ENCODE assay signal across 8 cellular contexts in the genomic region with DNA sequence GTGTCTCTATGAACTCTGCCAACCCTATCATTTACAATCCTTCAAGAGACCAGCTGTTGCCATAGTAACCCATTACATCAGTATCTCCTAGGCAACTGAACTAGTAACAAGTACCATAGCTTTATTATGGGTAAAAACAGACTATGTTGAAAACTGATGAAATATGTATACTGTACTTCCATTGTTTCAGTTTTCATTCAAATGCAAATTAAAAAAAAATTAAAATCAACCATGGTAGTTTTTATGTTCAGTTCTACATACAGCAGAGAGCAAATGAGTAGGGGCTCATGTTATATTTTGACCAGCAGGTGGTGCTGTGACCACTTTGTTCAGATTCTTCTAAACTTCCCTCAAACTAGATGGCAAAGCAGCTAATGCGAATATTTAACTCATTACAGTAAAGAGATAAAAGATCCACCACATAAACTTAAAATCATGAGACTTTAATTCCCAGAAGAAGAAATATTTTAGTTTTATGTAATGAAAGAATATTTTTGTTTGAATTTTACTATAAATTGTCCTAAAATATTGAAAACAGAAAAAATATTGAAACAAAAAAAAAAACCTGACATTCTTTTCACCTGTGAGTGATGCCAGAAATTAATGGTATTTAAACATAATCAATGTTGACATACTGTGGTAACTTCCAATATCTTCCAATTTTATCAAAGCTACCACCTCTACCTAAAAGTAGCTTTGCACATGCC.
DNase-seq lines count a peak whose midpoint lies in the region; ATAC-seq and TF ChIP-seq lines count a peak whose summit lies in the region.

No MANE protein-coding gene starts in this region.

- peaks cover 0 to 1% (median 0%) of the 10 kb centered on the region in 8 donors for H3K9me3 Mint-ChIP-seq in CD4-positive, alpha-beta memory T cell
- H3K9me3 Mint-ChIP-seq in IgD-negative memory B cell: no peaks in the 10 kb centered on the region

- POLR2A ChIA-PET in CD4-positive, alpha-beta memory T cell (lab: Charles Lee; ENCODE audit: partially characterized antibody): no interaction called here

- peak; percentile 74 for TF ChIP-seq CTCF in OCI-LY3 (IDR thresholded peaks at IDR 0.05; ENCODE audit: low read depth, low read length)
- peak; percentile 69 for TF ChIP-seq CTCF in fibroblast of mammary gland (conservative IDR thresholded peaks at IDR 0.05; ENCODE audit: control insufficient read depth, insufficient read depth, low read depth, low read length)
- peak; percentile 82 for TF ChIP-seq CTCF in neutrophil (IDR thresholded peaks at IDR 0.05)
- TF ChIP-seq CTCF in tibial artery (IDR thresholded peaks at IDR 0.05): peak; percentile 72 to 83

- H3K27me3 Mint-ChIP-seq in CD4-positive, alpha-beta memory T cell: peaks cover 8 to 12% of the 10 kb centered on the region in 2 donors
- H3K27me3 Mint-ChIP-seq in IgD-negative memory B cell: no peaks in the 10 kb centered on the region

- peak overlapping the region; percentile 91 for H3K9ac ChIP-seq in OCI-LY3 (ENCODE audit: low read length)

- peak; percentile 28 for ATAC-seq in GM21360 (IDR thresholded peaks at IDR 0.05; ENCODE audit: unreplicated experiment)

- H3K4me2 ChIP-seq in OCI-LY3 (ENCODE audit: low read length): peak overlapping the region; percentile 80

- no peaks in the 10 kb centered on the region for H3K36me3 Mint-ChIP-seq in CD4-positive, alpha-beta memory T cell
- H3K36me3 Mint-ChIP-seq in IgD-negative memory B cell: peaks cover 3% of the 10 kb centered on the region

- H3K4me1 ChIP-seq in CD4-positive, alpha-beta memory T cell (ENCODE audit: insufficient read depth, low read length): no peaks in the 10 kb centered on the region
- peaks cover 48% of the 10 kb centered on the region for H3K4me1 ChIP-seq in OCI-LY3 (ENCODE audit: low read length)
- H3K4me1 ChIP-seq in neutrophil (ENCODE audit: control insufficient read depth in 1 of 2, insufficient read depth in 1 of 2, low read depth in 1 of 2, low read length in 1 of 2): peaks cover 17 to 25% of the 10 kb centered on the region in 2 experiments
- H3K4me1 ChIP-seq in tibial artery: peaks cover 0 to 49% (median 28%) of the 10 kb centered on the region in 4 donors

- no peak overlapping the region for H3K27ac ChIP-seq in CD4-positive, alpha-beta memory T cell (ENCODE audit: low read depth, low read length)
- H3K27ac ChIP-seq in OCI-LY3 (ENCODE audit: low read length): peak overlapping the region; percentile 100
- H3K27ac ChIP-seq in neutrophil: no peak overlapping the region
- peak overlapping the region; percentile 68 to 80 for H3K27ac ChIP-seq in tibial artery

- H3K4me1 Mint-ChIP-seq in CD4-positive, alpha-beta memory T cell: peaks cover 4% of the 10 kb centered on the region in 4 donors
- peaks cover 32 to 37% (median 35%) of the 10 kb centered on the region in 3 donors for H3K4me1 Mint-ChIP-seq in IgD-negative memory B cell

- no peak overlapping the region for H2AFZ ChIP-seq in OCI-LY3 (ENCODE audit: low read depth, low read length)

- no peaks in the 10 kb centered on the region for H4K20me1 ChIP-seq in OCI-LY3 (ENCODE audit: insufficient read depth, low read length)

- H3K27ac Mint-ChIP-seq in CD4-positive, alpha-beta memory T cell: no peak overlapping the region
- H3K27ac Mint-ChIP-seq in IgD-negative memory B cell: peak overlapping the region; percentile 73 to 89 (median 87)

- DNase-seq in CD4-positive, alpha-beta memory T cell: peak; percentile 45 to 55 (median 50)
- DNase-seq in activated T-cell treated with anti-CD3 and anti-CD28 coated beads for 48 hours (ENCODE audit: low read depth): peak; percentile 32
- DNase-seq in fibroblast of mammary gland (ENCODE audit: low read depth): peak; percentile 78
- peak; percentile 53 to 73 for DNase-seq in tibial artery

- peaks cover 24% of the 10 kb centered on the region for H3K79me2 ChIP-seq in OCI-LY3 (ENCODE audit: low read length)

- no peaks in the 10 kb centered on the region for H3K9me3 ChIP-seq in CD4-positive, alpha-beta memory T cell (ENCODE audit: control insufficient read depth in 1 of 2, low read length in 2 of 2)
- H3K9me3 ChIP-seq in OCI-LY3 (ENCODE audit: insufficient read depth, low read length): no peaks in the 10 kb centered on the region
- H3K9me3 ChIP-seq in neutrophil: no peaks in the 10 kb centered on the region
- H3K9me3 ChIP-seq in tibial artery: no peaks in the 10 kb centered on the region

- no peak overlapping the region for H3K4me3 ChIP-seq in CD4-positive, alpha-beta memory T cell (ENCODE audit: low read length in 2 of 2)
- no peak overlapping the region for H3K4me3 ChIP-seq in OCI-LY3 (ENCODE audit: low read length)
- H3K4me3 ChIP-seq in fibroblast of mammary gland (ENCODE audit: control insufficient read depth, low read depth, low read length): no peak overlapping the region
- no peak overlapping the region for H3K4me3 ChIP-seq in neutrophil (ENCODE audit: low read depth in 1 of 2, low read length in 1 of 2)
- no peak overlapping the region for H3K4me3 ChIP-seq in tibial artery

- H3K27me3 ChIP-seq in CD4-positive, alpha-beta memory T cell (ENCODE audit: insufficient read depth, low read length): no peaks in the 10 kb centered on the region
- H3K27me3 ChIP-seq in OCI-LY3 (ENCODE audit: low read depth, low read length): no peaks in the 10 kb centered on the region
- no peaks in the 10 kb centered on the region for H3K27me3 ChIP-seq in neutrophil
- no peaks in the 10 kb centered on the region for H3K27me3 ChIP-seq in tibial artery

- no peak overlapping the region for H3K4me3 Mint-ChIP-seq in CD4-positive, alpha-beta memory T cell
- peak overlapping the region in 2 of 4 donors; percentile 7 to 51 for H3K4me3 Mint-ChIP-seq in IgD-negative memory B cell

- H3K36me3 ChIP-seq in CD4-positive, alpha-beta memory T cell (ENCODE audit: insufficient read depth, low read length): no peaks in the 10 kb centered on the region
- H3K36me3 ChIP-seq in OCI-LY3 (replicated peaks; ENCODE audit: low read depth, low read length) (peaks cover 32% of the 10 kb centered on the region), neutrophil (no peaks in the 10 kb centered on the region), tibial artery (peaks cover 15 to 17% (median 16%) of the 10 kb centered on the region in 3 donors)

- CTCF ChIA-PET in CD4-positive, alpha-beta memory T cell (lab: Charles Lee; ENCODE audit: partially characterized antibody): interaction anchor here (0.7 to 6.8 kb wide), 27 partner anchors 8 to 1803 kb away, joined by 3 to 63 read pairs (median 4); partner anchors contain the start of gene LYSMD3

- intact Hi-C loops in CD4-positive, alpha-beta memory T cell (cut with micrococcal nuclease): loop anchor here (1.0 kb wide), 2 partner anchors 1657 to 1705 kb away; no protein-coding TSS in a partner anchor
- intact Hi-C loops in tibial artery (cut with DNase I; ENCODE audit: low total_unique reads): loop anchor here (2.0 to 10.0 kb wide), 3 partner anchors 55 to 1655 kb away; no protein-coding TSS in a partner anchor

Comparison
In these comparisons a context has a peak if more than half of its experiments do, and no peak if none do; other contexts are left out.
1. H3K27ac ChIP-seq: peak in OCI-LY3 (single experiment) and tibial artery (2 of 2); none in CD4-positive, alpha-beta memory T cell (single experiment) and neutrophil (single experiment).
2. H3K27ac Mint-ChIP-seq: peak in IgD-negative memory B cell (3 of 3); none in CD4-positive, alpha-beta memory T cell (0 of 7).
3. Peak in every context shown above with its lines, with median percentiles within 50 percentile points of each other: DNase-seq and CTCF ChIP-seq.